ENCODE assay signal across 14 cellular contexts in the genomic region with DNA sequence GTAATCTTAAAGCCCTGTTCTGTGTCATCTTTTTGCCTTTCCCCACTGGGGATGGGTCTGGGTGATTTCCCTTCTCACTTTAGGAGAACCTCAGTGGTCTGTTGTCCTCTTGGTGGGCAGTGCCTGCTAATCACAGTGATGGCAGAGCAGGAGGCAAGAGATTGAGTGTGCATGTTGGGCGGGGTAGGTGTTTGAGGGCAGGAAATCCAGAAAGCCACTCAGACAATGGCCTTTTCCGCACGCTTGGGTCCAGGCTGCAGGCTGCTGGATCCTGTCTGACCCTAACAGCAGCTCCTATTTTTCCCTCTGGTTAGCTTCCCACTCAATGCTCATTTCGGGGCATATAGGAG. TPM values are rescaled to one million over a fixed set of nuclear protein-coding genes. Genes with fewer than 3 reads are reported as not detected.
DNase-seq lines count a peak whose midpoint lies in the region; FAIRE-seq and TF ChIP-seq lines count a peak whose summit lies in the region.
"Had no signal": no experiment of that assay in that cellular context is flagged by ENCODE, and none has a peak within 500 bp of the region (broad histone marks: within the 10 kb centered on the region; RNA-seq: fewer than 3 reads in every experiment).

No MANE protein-coding gene starts in this region.

- H3K27ac ChIP-seq in ACC112 (ENCODE audit: low read depth, low read length) = peak overlapping the region; percentile 95
- H3K27ac ChIP-seq in esophagus (ENCODE audit: low read depth in 2 of 2, low read length in 1 of 2) = peak overlapping the region; percentile 52 to 68
- H3K27ac ChIP-seq in osteoblast (ENCODE audit: low read depth, low read length) = peak overlapping the region; percentile 78
- no peak overlapping the region for H3K27ac ChIP-seq in caudate nucleus (ENCODE audit: low read depth, low read length)
- H3K27ac ChIP-seq: C4-2B had no signal

- H3K9me3 ChIP-seq in esophagus (ENCODE audit: control insufficient read depth in 2 of 2, insufficient read depth in 1 of 2, low read depth in 1 of 2, low read length in 1 of 2) (no peaks in the 10 kb centered on the region), osteoblast (ENCODE audit: low read depth, low read length) (no peaks in the 10 kb centered on the region)

- no peaks in the 10 kb centered on the region for H3K36me3 ChIP-seq in ACC112 (ENCODE audit: insufficient read depth, low read length)
- no peaks in the 10 kb centered on the region for H3K36me3 ChIP-seq in esophagus (ENCODE audit: control insufficient read depth in 2 of 2, insufficient read depth in 2 of 2, low read length in 1 of 2)
- no peaks in the 10 kb centered on the region for H3K36me3 ChIP-seq in osteoblast (ENCODE audit: insufficient read depth, low read length)

- no peaks in the 10 kb centered on the region for H3K27me3 ChIP-seq in ACC112 (ENCODE audit: insufficient read depth, low read length)
- H3K27me3 ChIP-seq in esophagus (ENCODE audit: control insufficient read depth in 1 of 2, insufficient read depth in 2 of 2, low read length in 2 of 2) = no peaks in the 10 kb centered on the region
- H3K27me3 ChIP-seq in osteoblast (ENCODE audit: insufficient read depth, low read length) = no peaks in the 10 kb centered on the region

- DNase-seq in SW480 (ENCODE audit: low spot score) = peak; percentile 35
- no peak for DNase-seq in osteoblast (ENCODE audit: insufficient read length, low spot score, missing footprints)
- no peak for DNase-seq in nucleus accumbens (lab: John Stamatoyannopoulos, UW)
- DNase-seq in caudate nucleus (lab: John Stamatoyannopoulos, UW) = no peak
- no peak for DNase-seq in NCI-H1417 treated with DMSO at 0.1 percent for 48 hours (lab: John Stamatoyannopoulos, UW)
- no peak for DNase-seq in H54 (ENCODE audit: insufficient read length, low spot score)
- DNase-seq: central memory CD4-positive, alpha-beta T cell; glutamatergic neuron; stimulated activated naive B cell treated with anti-CD40 and anti-IgM and Interleukin-4, amounts not matched to agents 10 μg/mL and 1 μg/mL and 100 μg/mL, for 72 hours had no signal

- TF ChIP-seq POLR2A in H54 (IDR thresholded peaks at IDR 0.05; ENCODE audit: low read depth, low read length) = no peak

- no peak for FAIRE-seq in H54 (lab: Jason Lieb, UNC)

- H3K4me3 ChIP-seq in ACC112 (ENCODE audit: low read depth, low read length) (no peak overlapping the region), esophagus (ENCODE audit: low read depth in 1 of 2, low read length in 2 of 2) (peak overlapping the region in 1 of 2 donors; percentile 12), osteoblast (ENCODE audit: insufficient read depth, low read length) (no peak overlapping the region)

- no peak overlapping the region for H2AFZ ChIP-seq in ACC112 (ENCODE audit: low read length, unreplicated experiment)
- no peak overlapping the region for H2AFZ ChIP-seq in osteoblast (ENCODE audit: low read length)

- no peaks in the 10 kb centered on the region for H3K79me2 ChIP-seq in ACC112 (ENCODE audit: control insufficient read depth, insufficient read depth, low read length, unreplicated experiment)
- no peaks in the 10 kb centered on the region for H3K79me2 ChIP-seq in osteoblast (ENCODE audit: insufficient read depth, low read length)

- peak overlapping the region; percentile 53 for H3K4me2 ChIP-seq in osteoblast (ENCODE audit: insufficient read depth, low read length)

- H3K4me1 ChIP-seq in ACC112 (ENCODE audit: control insufficient read depth, insufficient read depth, low read length, unreplicated experiment) (peaks cover 54% of the 10 kb centered on the region), esophagus (ENCODE audit: control insufficient read depth in 2 of 2, insufficient read depth in 2 of 2, low read length in 1 of 2) (peaks cover 5 to 9% of the 10 kb centered on the region in 2 donors), osteoblast (ENCODE audit: insufficient read depth, low read length) (peaks cover 43% of the 10 kb centered on the region)

- 55 to 80% methylated on average over 4 of the region's 4 CpGs for WGBS in esophagus, 2 donors

- no peaks in the 10 kb centered on the region for H4K20me1 ChIP-seq in osteoblast (ENCODE audit: insufficient read depth, low read length)

- TF ChIP-seq CTCF in osteoblast (IDR thresholded peaks at IDR 0.05; ENCODE audit: extremely low read depth, low read depth, low read length) = no peak

RNA-seq across cellular contexts. Expression of a gene that starts 13.7 kb away (rescaled TPM):
- 10 to 100 TPM; 20.0 to 42.8 TPM for polyA plus RNA-seq in esophagus
- total RNA-seq in osteoblast = 336 and 401 TPM in 2 replicates

RNA-seq across cellular contexts. Expression of a gene that starts 40.6 kb away (rescaled TPM):
- under 1 TPM in 1 of 2 donors, not detected in 1; 0.16 TPM for polyA plus RNA-seq in esophagus
- total RNA-seq in osteoblast = not detected in 2 replicates
- total RNA-seq: G401, LHCN-M2 had no signal

RNA-seq across cellular contexts. Expression of a gene that starts 48.3 kb away (rescaled TPM):
- polyA plus RNA-seq in esophagus = 10 to 100 TPM; 44.6 to 49.9 TPM
- 0.72 and 0.88 TPM in 2 replicates for total RNA-seq in osteoblast
